ENCODE assay signal across 25 cellular contexts in the genomic region with DNA sequence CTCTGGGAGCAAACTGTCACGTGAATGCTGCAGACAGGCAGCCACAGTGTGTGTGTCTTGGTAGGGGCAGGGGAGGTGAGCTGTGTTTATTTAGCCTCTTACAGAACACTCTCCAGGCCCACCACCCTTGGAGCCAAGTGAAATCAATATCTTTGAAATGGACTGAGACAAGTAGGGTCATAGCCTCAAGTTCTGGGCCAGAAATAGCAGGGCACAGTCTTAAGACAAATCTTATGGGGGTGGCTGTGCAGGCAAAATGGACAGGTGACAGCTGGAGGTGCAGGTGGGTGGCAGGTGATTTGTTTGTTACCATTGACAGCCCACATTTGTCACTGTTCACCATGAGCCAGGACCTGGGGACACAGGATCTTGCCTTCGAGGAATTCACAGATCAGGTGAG.
DNase-seq lines count a peak whose midpoint lies in the region; ATAC-seq and TF ChIP-seq lines count a peak whose summit lies in the region.
"Had no signal": no experiment of that assay in that cellular context is flagged by ENCODE, and none has a peak within 500 bp of the region (broad histone marks: within the 10 kb centered on the region; RNA-seq: fewer than 3 reads in every experiment).

No MANE protein-coding gene starts in this region.

- H3K36me3 ChIP-seq in mesenchymal stem cell (ENCODE audit: control insufficient read depth in 1 of 2, insufficient read depth in 2 of 2, low read depth in 1 of 2, low read length in 2 of 2) (no peaks in the 10 kb centered on the region), mammary epithelial cell (ENCODE audit: insufficient read depth, low read length) (no peaks in the 10 kb centered on the region)
- H3K36me3 ChIP-seq: BLaER1 treated with 17β-estradiol and CSF1 and Interleukin-3, amounts not matched to agents 10 nM and 100 nM had no signal

- H3K4ac ChIP-seq in mesenchymal stem cell (ENCODE audit: low read depth in 1 of 2, low read length in 2 of 2) = no peak overlapping the region

- CTCF ChIA-PET in mammary epithelial cell (lab: Charles Lee; ENCODE audit: low non-redundant PET) = no interaction called here

- H3K27me3 ChIP-seq in mesenchymal stem cell (ENCODE audit: control insufficient read depth in 1 of 2, insufficient read depth in 1 of 2, low read length in 2 of 2) (peaks cover 5 to 60% of the 10 kb centered on the region in 2 experiments), mammary epithelial cell (ENCODE audit: insufficient read depth, low read length) (no peaks in the 10 kb centered on the region)
- H3K27me3 ChIP-seq: BLaER1 treated with 17β-estradiol and CSF1 and Interleukin-3, amounts not matched to agents 10 nM and 100 nM had no signal

- no peak overlapping the region for H3K23ac ChIP-seq in mesenchymal stem cell (ENCODE audit: low read length in 2 of 2)

- no TSS peak for BruUV-seq in mammary epithelial cell (replicated peaks; lab: Mats Ljungman, UMichigan)

- no peak overlapping the region for H4K91ac ChIP-seq in mesenchymal stem cell (ENCODE audit: low read length)

- H3K9ac ChIP-seq in mesenchymal stem cell (ENCODE audit: low read length) = no peak overlapping the region
- H3K9ac ChIP-seq in mammary epithelial cell (ENCODE audit: insufficient read depth, low read length) = no peak overlapping the region
- H3K9ac ChIP-seq: BLaER1 treated with 17β-estradiol and CSF1 and Interleukin-3, amounts not matched to agents 10 nM and 100 nM; KMS-11 had no signal

- no peaks in the 10 kb centered on the region for H3K79me2 ChIP-seq in mammary epithelial cell (ENCODE audit: insufficient read depth, low read length)

- dilution Hi-C loops in mammary epithelial cell (cut with HindIII; ENCODE audit: low sequenced_read_pairs) = no loop called here

- DNase-seq in NCI-H1417 (lab: John Stamatoyannopoulos, UW) (peak in 2 of 3 experiments; percentile 12 to 43), NCI-H1417 treated with DMSO at 0.1 percent for 48 hours (lab: John Stamatoyannopoulos, UW) (no peak), astrocyte of the hippocampus (ENCODE audit: low read depth, low spot score) (peak; percentile 26), mesenchymal stem cell (no peak), mammary epithelial cell (no peak), AG20443 (ENCODE audit: low spot score) (no peak), amygdala (lab: John Stamatoyannopoulos, UW) (no peak)
- no peak for DNase-seq in stimulated activated naive CD8-positive, alpha-beta T cell treated with anti-CD3 and anti-CD28 coated beads, Interleukin-15, Interleukin-2, amounts not matched to agents 100 U/mL and 50 U/mL, for 24 hours
- DNase-seq: ACHN; Caco-2; CD4-positive, alpha-beta memory T cell; HCEC 1CT; IMR-90; NCI-H1092 treated with DMSO at 0.1 percent for 48 hours; NCI-H1694 treated with DMSO at 0.1 percent for 48 hours; NCI-H2081 treated with DMSO at 0.1 percent for 48 hours; NCI-H446 treated with DMSO at 0.1 percent for 48 hours; NCI-H526 treated with DMSO at 0.1 percent for 48 hours; SHP77 treated with DMSO at 0.1 percent for 48 hours had no signal

- H3K4me2 ChIP-seq in mesenchymal stem cell (ENCODE audit: low read length, poor library complexity, severe bottlenecking) = no peak overlapping the region
- no peak overlapping the region for H3K4me2 ChIP-seq in mammary epithelial cell (ENCODE audit: insufficient read depth, low read depth, low read length)
- H3K4me2 ChIP-seq: BLaER1 treated with 17β-estradiol and CSF1 and Interleukin-3, amounts not matched to agents 10 nM and 100 nM; GM23338; KMS-11 had no signal

- no peak for ATAC-seq in stimulated activated naive CD8-positive, alpha-beta T cell treated with anti-CD3 and anti-CD28 coated beads, Interleukin-15, Interleukin-2, amounts not matched to agents 100 U/mL and 50 U/mL, for 24 hours
- ATAC-seq: GM23338, SK-N-SH treated with all-trans-retinoic acid at 6 μM for 48 hours had no signal

- no peaks in the 10 kb centered on the region for H3K79me1 ChIP-seq in mesenchymal stem cell (replicated peaks; ENCODE audit: low read length, poor library complexity, severe bottlenecking)

- WGBS in mesenchymal stem cell = 63% methylated on average over 2 of the region's 2 CpGs
- WGBS in mammary epithelial cell (ENCODE audit: low coverage, missing lambda C conversion rate) = 83% methylated on average over 2 of the region's 2 CpGs

- no peak overlapping the region for H3K18ac ChIP-seq in mesenchymal stem cell (ENCODE audit: low read depth in 1 of 2, low read length in 2 of 2)

- H2BK120ac ChIP-seq in mesenchymal stem cell (ENCODE audit: low read depth, low read length) = no peak overlapping the region

- in situ Hi-C loops in mammary epithelial cell (cut with MboI; ENCODE audit: low sequenced_read_pairs in 2 of 2) = no loop called here

- TF ChIP-seq CTCF in mammary epithelial cell (conservative IDR thresholded peaks at IDR 0.05 in 1 of 2, IDR thresholded peaks at IDR 0.05 in 1 of 2; ENCODE audit: extremely low read depth in 1 of 2, insufficient read depth in 1 of 2, low read depth in 1 of 2, low read length in 2 of 2) = no peak

- H4K20me1 ChIP-seq in mammary epithelial cell (ENCODE audit: insufficient read depth, low read length) = no peaks in the 10 kb centered on the region
- H4K20me1 ChIP-seq: BLaER1 treated with 17β-estradiol and CSF1 and Interleukin-3, amounts not matched to agents 10 nM and 100 nM had no signal

- intact Hi-C loops in mammary epithelial cell (cut with micrococcal nuclease) = no loop called here

- no peak overlapping the region for H4K8ac ChIP-seq in mesenchymal stem cell (ENCODE audit: low read length)

- no peak overlapping the region for H3K4me3 ChIP-seq in mesenchymal stem cell (ENCODE audit: insufficient read depth in 1 of 2, low read depth in 1 of 2, low read length in 2 of 2)
- H3K4me3 ChIP-seq in mammary epithelial cell (replicated peaks in 1 of 3; ENCODE audit: insufficient read depth in 1 of 3, low read depth in 2 of 3, low read length in 3 of 3) = no peak overlapping the region
- H3K4me3 ChIP-seq: BLaER1 treated with 17β-estradiol and CSF1 and Interleukin-3, amounts not matched to agents 10 nM and 100 nM; GM23338 had no signal

- H2AFZ ChIP-seq in mesenchymal stem cell (ENCODE audit: low read depth, low read length) (no peak overlapping the region), mammary epithelial cell (ENCODE audit: low read depth, low read length) (no peak overlapping the region)
- H2AFZ ChIP-seq: GM23338 had no signal

- H2BK5ac ChIP-seq in mesenchymal stem cell (ENCODE audit: low read depth, low read length, poor library complexity, severe bottlenecking) = no peak overlapping the region

- H3K14ac ChIP-seq in mesenchymal stem cell (ENCODE audit: low read length in 2 of 2) = no peak overlapping the region

- H3K9me3 ChIP-seq in mesenchymal stem cell (ENCODE audit: control insufficient read depth, low read length) = no peaks in the 10 kb centered on the region
- no peaks in the 10 kb centered on the region for H3K9me3 ChIP-seq in mammary epithelial cell (replicated peaks; ENCODE audit: insufficient read depth, low read length)
- H3K9me3 ChIP-seq: BLaER1 treated with 17β-estradiol and CSF1 and Interleukin-3, amounts not matched to agents 10 nM and 100 nM; Caco-2 had no signal

- H2BK15ac ChIP-seq in mesenchymal stem cell (ENCODE audit: low read depth, poor library complexity, severe bottlenecking) = no peak overlapping the region

- H3K4me1 ChIP-seq in mesenchymal stem cell (ENCODE audit: control insufficient read depth, insufficient read depth, low read depth, low read length) (peaks cover 25% of the 10 kb centered on the region), mammary epithelial cell (ENCODE audit: insufficient read depth, low read length) (peaks cover 15% of the 10 kb centered on the region)
- H3K4me1 ChIP-seq: Caco-2 had no signal

- H2BK12ac ChIP-seq in mesenchymal stem cell (ENCODE audit: low read length in 2 of 2) = peak overlapping the region in 1 of 2 experiments; percentile 31

- peak overlapping the region; percentile 16 for H2AK5ac ChIP-seq in mesenchymal stem cell (ENCODE audit: low read length, severe bottlenecking)

- no peak overlapping the region for H3K27ac ChIP-seq in mesenchymal stem cell (ENCODE audit: low read length, poor library complexity, severe bottlenecking)
- H3K27ac ChIP-seq in mammary epithelial cell (ENCODE audit: insufficient read depth, low read depth, low read length) = no peak overlapping the region
- H3K27ac ChIP-seq: 22Rv1; BLaER1 treated with 17β-estradiol and CSF1 and Interleukin-3, amounts not matched to agents 10 nM and 100 nM; KMS-11; RWPE1 had no signal

Comparison
In these comparisons a context has a peak if more than half of its experiments do, and no peak if none do; other contexts are left out.
1. DNase-seq: peak in NCI-H1417 (2 of 3) and astrocyte of the hippocampus (single experiment); none in NCI-H1417 treated with DMSO at 0.1 percent for 48 hours (single experiment), mesenchymal stem cell (single experiment), mammary epithelial cell (single experiment), AG20443 (single experiment), amygdala (0 of 56) and stimulated activated naive CD8-positive, alpha-beta T cell treated with anti-CD3 and anti-CD28 coated beads, Interleukin-15, Interleukin-2, amounts not matched to agents 100 U/mL and 50 U/mL, for 24 hours (single experiment).